Comparison of ENCODE assay signal across 22 cellular contexts in genomic region chr14:103135333-103136075, GRCh38. TPM values are rescaled to one million over a fixed set of nuclear protein-coding genes. Genes with fewer than 3 reads are reported as not detected.
A peak's percentile ranks its signal among the peaks of the same experiment; 100 is the strongest.
DNase-seq lines count a peak whose midpoint lies in the region; ATAC-seq, FAIRE-seq and TF ChIP-seq lines count a peak whose summit lies in the region.
"Had no signal": no experiment of that assay in that cellular context is flagged by ENCODE, and none has a peak within 500 bp of the region (broad histone marks: within the 10 kb centered on the region; RNA-seq: fewer than 3 reads in every experiment).

No MANE protein-coding gene starts in this region.

- intact Hi-C loops in HepG2 (cut with micrococcal nuclease; ENCODE audit: unreplicated experiment) = no loop called here
- intact Hi-C loops in gastrocnemius medialis (cut with DNase I; ENCODE audit: low total_unique reads) = no loop called here

- no peak overlapping the region for H3K9ac ChIP-seq in HepG2 (ENCODE audit: insufficient read depth, low read depth, low read length)
- no peak overlapping the region for H3K9ac ChIP-seq in neural progenitor cell

- no peak overlapping the region for H3K27ac Mint-ChIP-seq in neural progenitor cell
- H3K27ac Mint-ChIP-seq: CD4-positive, alpha-beta T cell had no signal

- H3K4me1 Mint-ChIP-seq in neural progenitor cell = peaks cover 39% of the 10 kb centered on the region

- DNase-seq in H7 (peak; percentile 41), HepG2 (ENCODE audit: low spot score) (peak; percentile 42), gastrocnemius medialis (no peak), HTR-8/SVneo (ENCODE audit: insufficient read length, low spot score) (no peak), H4 (ENCODE audit: low spot score) (no peak), neural progenitor cell (ENCODE audit: low spot score) (no peak)
- DNase-seq: ACHN; Calu3; CD4-positive, alpha-beta T cell; DMS79; Karpas-422; MM.1S; NCI-H1105; NCI-H187 treated with DMSO at 0.1 percent for 48 hours; NCI-H2171; NCI-H446 treated with DMSO at 0.1 percent for 48 hours; NCI-H748 treated with DMSO at 0.1 percent for 48 hours; Peyer's patch had no signal

- H3F3A ChIP-seq in neural progenitor cell (ENCODE audit: low read depth) = peaks cover 9% of the 10 kb centered on the region

- H3K27me3 Mint-ChIP-seq in neural progenitor cell (ENCODE audit: insufficient read depth, low read depth) = peaks cover 19% of the 10 kb centered on the region

- POLR2A ChIA-PET in HepG2 (lab: Yijun Ruan, JAX) = interaction anchor here (0.6 to 1.2 kb wide), 3 partner anchors 17 to 109 kb away, joined by 3 to 4 read pairs (median 3); no protein-coding TSS in a partner anchor

- no peak for TF ChIP-seq EP300 in HepG2 (IDR thresholded peaks at IDR 0.05; ENCODE audit: low read depth in 2 of 2, low read length in 2 of 2)
- no peak for TF ChIP-seq EP300 in HepG2 (CRISPR knock-in tag; IDR thresholded peaks at IDR 0.05; ENCODE audit: borderline replicate concordance)

- no peak for TF ChIP-seq RAD21 in HepG2 (CRISPR knock-in tag; IDR thresholded peaks at IDR 0.05)

- H2AFZ ChIP-seq in HepG2 (ENCODE audit: low read length) (no peak overlapping the region), neural progenitor cell (replicated peaks) (no peak overlapping the region)

- H3K36me3 ChIP-seq in H7 (replicated peaks; ENCODE audit: control insufficient read depth, insufficient read depth, low read length) = peaks cover 5% of the 10 kb centered on the region
- no peaks in the 10 kb centered on the region for H3K36me3 ChIP-seq in HepG2 (replicated peaks in 1 of 2; ENCODE audit: control insufficient read depth in 1 of 2, insufficient read depth in 2 of 2, low read length in 2 of 2)
- peaks cover 0 to 26% of the 10 kb centered on the region in 2 donors for H3K36me3 ChIP-seq in gastrocnemius medialis
- H3K36me3 ChIP-seq in neural progenitor cell = no peaks in the 10 kb centered on the region

- H4K20me1 ChIP-seq in HepG2 (ENCODE audit: insufficient read depth, low read length) = no peaks in the 10 kb centered on the region; the same call in 1 of the 2 replicates
- H4K20me1 ChIP-seq in neural progenitor cell (ENCODE audit: low read depth) = no peaks in the 10 kb centered on the region

- ATAC-seq in HepG2 (peak; percentile 64), gastrocnemius medialis (no peak)

- H3K79me2 ChIP-seq in HepG2 (ENCODE audit: insufficient read depth, low read length) (no peaks in the 10 kb centered on the region), neural progenitor cell (ENCODE audit: low read depth) (no peaks in the 10 kb centered on the region)

- no peak overlapping the region for H3K4me3 ChIP-seq in H7 (ENCODE audit: insufficient read depth, low read depth, low read length)
- H3K4me3 ChIP-seq in HepG2 (replicated peaks in 1 of 3; ENCODE audit: insufficient read depth in 1 of 3, low read depth in 2 of 3, low read length in 3 of 3) = no peak overlapping the region; a peak in 1 of 6 replicates
- no peak overlapping the region for H3K4me3 ChIP-seq in gastrocnemius medialis
- no peak overlapping the region for H3K4me3 ChIP-seq in neural progenitor cell
- H3K4me3 ChIP-seq: Peyer's patch had no signal

- H3K9me3 Mint-ChIP-seq in neural progenitor cell = no peaks in the 10 kb centered on the region
- H3K9me3 Mint-ChIP-seq: CD4-positive, alpha-beta T cell had no signal

- CTCF ChIA-PET in HepG2 (lab: Yijun Ruan, JAX; ENCODE audit: low intra/inter-chr PET ratio, low total read pairs) = no interaction called here

- H3K27ac ChIP-seq in VCaP = peak overlapping the region; percentile 16; the same call in 1 of the 2 replicates
- H3K27ac ChIP-seq in HepG2 (ENCODE audit: extremely low read length, insufficient read depth, low read length) = no peak overlapping the region
- peak overlapping the region; percentile 57 to 83 (median 66) for H3K27ac ChIP-seq in gastrocnemius medialis
- no peak overlapping the region for H3K27ac ChIP-seq in neural progenitor cell
- H3K27ac ChIP-seq: Peyer's patch had no signal

- TF ChIP-seq POLR2A in HepG2 (IDR thresholded peaks at IDR 0.05; ENCODE audit: insufficient read depth in 1 of 2, low read depth in 2 of 2, low read length in 2 of 2) = no peak
- TF ChIP-seq POLR2A in gastrocnemius medialis (IDR thresholded peaks at IDR 0.05) = no peak

- H3K4me2 ChIP-seq in HepG2 (ENCODE audit: low read depth, low read length) = peak overlapping the region; percentile 32
- no peak overlapping the region for H3K4me2 ChIP-seq in neural progenitor cell

- in situ Hi-C loops in HepG2 (cut with HindIII; ENCODE audit: extremely low pct_ligation_motif_present, low pct_unique_long_range_greater_than_20kb) = no loop called here
- in situ Hi-C loops in gastrocnemius medialis (cut with MboI; ENCODE audit: low sequenced_read_pairs in 4 of 4) = no loop called here

- WGBS in HepG2 (ENCODE audit: low lambda C conversion rate) = 36% methylated on average over 11 of the region's 24 CpGs

- H3K4me1 ChIP-seq in HepG2 (ENCODE audit: insufficient read depth, low read length) (peaks cover 43% of the 10 kb centered on the region), gastrocnemius medialis (peaks cover 2 to 7% of the 10 kb centered on the region in 2 donors), neural progenitor cell (peaks cover 11% of the 10 kb centered on the region)

- no peak overlapping the region for H3K4me3 Mint-ChIP-seq in neural progenitor cell
- H3K4me3 Mint-ChIP-seq: CD4-positive, alpha-beta T cell had no signal

- H3K27me3 ChIP-seq in H7 (ENCODE audit: control insufficient read depth, insufficient read depth, low read length) = peaks cover 1% of the 10 kb centered on the region; the same call in 1 of the 2 replicates
- peaks cover 2 to 28% of the 10 kb centered on the region in 2 experiments; a peak in 3 of 5 replicates for H3K27me3 ChIP-seq in HepG2 (ENCODE audit: control insufficient read depth in 1 of 2, insufficient read depth in 2 of 2, low read length in 2 of 2)
- H3K27me3 ChIP-seq in gastrocnemius medialis = no peaks in the 10 kb centered on the region
- H3K27me3 ChIP-seq in neural progenitor cell = peaks cover 22% of the 10 kb centered on the region

- no peak for FAIRE-seq in HepG2 (lab: Jason Lieb, UNC)
- FAIRE-seq in HTR-8/SVneo (lab: Jason Lieb, UNC) = no peak
- FAIRE-seq: GM12892, H1 had no signal

- H3K9me3 ChIP-seq in HepG2 (ENCODE audit: low read length) (no peaks in the 10 kb centered on the region), gastrocnemius medialis (no peaks in the 10 kb centered on the region), neural progenitor cell (ENCODE audit: low read depth) (no peaks in the 10 kb centered on the region)
- H3K9me3 ChIP-seq: Peyer's patch had no signal

- no peaks in the 10 kb centered on the region for H3K36me3 Mint-ChIP-seq in neural progenitor cell

- TF ChIP-seq CTCF in VCaP (conservative IDR thresholded peaks at IDR 0.05) (no peak), HepG2 (CRISPR knock-in tag; IDR thresholded peaks at IDR 0.05) (no peak), gastrocnemius medialis (IDR thresholded peaks at IDR 0.05 in 4 of 5, conservative IDR thresholded peaks at IDR 0.05 in 1 of 5) (no peak), neural progenitor cell (IDR thresholded peaks at IDR 0.05) (no peak)

- BruUV-seq in HepG2 (replicated peaks; lab: Mats Ljungman, UMichigan) = no TSS peak

RNA-seq across cellular contexts. Expression of gene TNFAIP2, which starts 12.2 kb away (rescaled TPM):
- total RNA-seq in H7 (2014; rRNA removed; shearing (Covaris generic)) = 30.1 and 38.7 TPM in 2 replicates
- total RNA-seq in HepG2 (2016; rRNA removed; fragmentation: Illumina TruSeq; extraction: Trizol) (0.45 and 0.46 TPM in 2 replicates), gastrocnemius medialis (10 to 100 TPM; 14.8 to 72.9 (median 22.3) TPM), neural progenitor cell (ENCODE audit: low replicate concordance) (5.3 and 14.0 TPM in 2 replicates)
- total RNA-seq in HepG2 (2016; cell fraction: cytosol; rRNA removed; fragmentation: Illumina TruSeq; extraction: Trizol; ENCODE audit: low read depth) = not detected in 2 replicates
- total RNA-seq in HepG2 (2016; cell fraction: insoluble cytoplasmic fraction; rRNA removed; fragmentation: Illumina TruSeq; extraction: Trizol) = 0.45 and 0.67 TPM in 2 replicates
- 0.31 and 0.40 TPM in 2 replicates for total RNA-seq in HepG2 (2016; cell fraction: membrane; rRNA removed; fragmentation: Illumina TruSeq; extraction: Trizol)
- total RNA-seq in HepG2 (2016; cell fraction: nucleus; rRNA removed; fragmentation: Illumina TruSeq; extraction: Trizol) = 0.34 and 0.94 TPM in 2 replicates
- 0.91 and 1.5 TPM in 2 replicates for polyA plus RNA-seq in HepG2 (2011; rRNA removed)
- polyA plus RNA-seq in HepG2 (2011; cell fraction: cytosol; rRNA removed) = 0.28 and 0.81 TPM in 2 replicates
- 7.5 and 18.0 TPM in 2 replicates for polyA plus RNA-seq in HepG2 (2011; cell fraction: nucleus; rRNA removed)
- 0.36 and 0.61 TPM in 2 replicates for polyA plus RNA-seq in HepG2 (2012)
- not detected in 2 replicates for polyA plus RNA-seq in HepG2 (2016; cell fraction: cytosol; fragmentation: Illumina TruSeq; extraction: Trizol; ENCODE audit: low read depth)
- 0.16 and 0.42 TPM in 2 replicates for polyA plus RNA-seq in HepG2 (2016; cell fraction: insoluble cytoplasmic fraction; fragmentation: Illumina TruSeq; extraction: Trizol; ENCODE audit: low read depth)
- polyA plus RNA-seq in HepG2 (2016; cell fraction: membrane; fragmentation: Illumina TruSeq; extraction: Trizol; ENCODE audit: low read depth) = 0.18 and 0.23 TPM in 2 replicates
- polyA plus RNA-seq in HepG2 (2016; cell fraction: nucleus; fragmentation: Illumina TruSeq; extraction: Trizol; ENCODE audit: insufficient read depth, low read depth) = 0.83 and 1.8 TPM in 2 replicates
- 2.4 and 123 TPM in 2 replicates for polyA minus RNA-seq in HepG2 (2011; rRNA and poly(A)+ RNA removed; ENCODE audit: low replicate concordance)
- polyA minus RNA-seq in HepG2 (2011; cell fraction: cytosol; rRNA and poly(A)+ RNA removed) = 0.79 and 1.2 TPM in 2 replicates
- polyA minus RNA-seq in HepG2 (2011; cell fraction: nucleus; rRNA and poly(A)+ RNA removed) = 1.5 and 2.1 TPM in 2 replicates
- 0.41 and 5.3 TPM in 2 replicates for total RNA-seq in H4 (2014; rRNA removed; shearing (Covaris generic))

RNA-seq across cellular contexts. Expression of gene EXOC3L4, which starts 41.0 kb away (rescaled TPM):
- total RNA-seq in H7 (2014; rRNA removed; shearing (Covaris generic)) = 0.21 TPM in 1 of 2 replicates, not detected in the other
- total RNA-seq in HepG2 (2016; rRNA removed; fragmentation: Illumina TruSeq; extraction: Trizol) (11.3 and 27.0 TPM in 2 replicates), gastrocnemius medialis (1 to 10 TPM in 1 of 4 donors, under 1 TPM in 1, not detected in 2; 0.35 to 2.4 TPM), neural progenitor cell (ENCODE audit: low replicate concordance) (not detected in 2 replicates)
- total RNA-seq in HepG2 (2016; cell fraction: cytosol; rRNA removed; fragmentation: Illumina TruSeq; extraction: Trizol; ENCODE audit: low read depth) = 6.3 and 6.7 TPM in 2 replicates
- 9.0 and 28.6 TPM in 2 replicates for total RNA-seq in HepG2 (2016; cell fraction: insoluble cytoplasmic fraction; rRNA removed; fragmentation: Illumina TruSeq; extraction: Trizol)
- 11.1 and 11.5 TPM in 2 replicates for total RNA-seq in HepG2 (2016; cell fraction: membrane; rRNA removed; fragmentation: Illumina TruSeq; extraction: Trizol)
- total RNA-seq in HepG2 (2016; cell fraction: nucleus; rRNA removed; fragmentation: Illumina TruSeq; extraction: Trizol) = 32.0 and 33.7 TPM in 2 replicates
- 11.8 and 21.2 TPM in 2 replicates for polyA plus RNA-seq in HepG2 (2011; rRNA removed)
- 10.4 and 15.5 TPM in 2 replicates for polyA plus RNA-seq in HepG2 (2011; cell fraction: cytosol; rRNA removed)
- 157 and 161 TPM in 2 replicates for polyA plus RNA-seq in HepG2 (2011; cell fraction: nucleus; rRNA removed)
- 12.5 and 20.1 TPM in 2 replicates for polyA plus RNA-seq in HepG2 (2012)
- 4.1 and 4.2 TPM in 2 replicates for polyA plus RNA-seq in HepG2 (2016; cell fraction: cytosol; fragmentation: Illumina TruSeq; extraction: Trizol; ENCODE audit: low read depth)
- 7.6 and 10.6 TPM in 2 replicates for polyA plus RNA-seq in HepG2 (2016; cell fraction: insoluble cytoplasmic fraction; fragmentation: Illumina TruSeq; extraction: Trizol; ENCODE audit: low read depth)
- polyA plus RNA-seq in HepG2 (2016; cell fraction: membrane; fragmentation: Illumina TruSeq; extraction: Trizol; ENCODE audit: low read depth) = 6.1 and 7.1 TPM in 2 replicates
- polyA plus RNA-seq in HepG2 (2016; cell fraction: nucleus; fragmentation: Illumina TruSeq; extraction: Trizol; ENCODE audit: insufficient read depth, low read depth) = 105 and 107 TPM in 2 replicates
- 0.28 and 10.1 TPM in 2 replicates for polyA minus RNA-seq in HepG2 (2011; rRNA and poly(A)+ RNA removed; ENCODE audit: low replicate concordance)
- 3.4 and 5.3 TPM in 2 replicates for polyA minus RNA-seq in HepG2 (2011; cell fraction: cytosol; rRNA and poly(A)+ RNA removed)
- 24.7 and 29.2 TPM in 2 replicates for polyA minus RNA-seq in HepG2 (2011; cell fraction: nucleus; rRNA and poly(A)+ RNA removed)
- total RNA-seq in H4 (2014; rRNA removed; shearing (Covaris generic)) = not detected in 2 replicates
- total RNA-seq: CD4-positive, alpha-beta T cell had no signal

RNA-seq across cellular contexts. Expression of gene LBHD2, which starts 51.5 kb away (rescaled TPM):
- not detected in 2 replicates for total RNA-seq in H7 (2014; rRNA removed; shearing (Covaris generic))
- total RNA-seq in HepG2 (2016; rRNA removed; fragmentation: Illumina TruSeq; extraction: Trizol) = 0.72 and 1.00 TPM in 2 replicates
- total RNA-seq in HepG2 (2016; cell fraction: cytosol; rRNA removed; fragmentation: Illumina TruSeq; extraction: Trizol; ENCODE audit: low read depth) = 2.3 and 2.8 TPM in 2 replicates
- 0.37 and 0.39 TPM in 2 replicates for total RNA-seq in HepG2 (2016; cell fraction: insoluble cytoplasmic fraction; rRNA removed; fragmentation: Illumina TruSeq; extraction: Trizol)
- 1.1 and 4.0 TPM in 2 replicates for total RNA-seq in HepG2 (2016; cell fraction: membrane; rRNA removed; fragmentation: Illumina TruSeq; extraction: Trizol)
- not detected in 2 replicates for total RNA-seq in HepG2 (2016; cell fraction: nucleus; rRNA removed; fragmentation: Illumina TruSeq; extraction: Trizol)
- 0.67 and 0.95 TPM in 2 replicates for polyA plus RNA-seq in HepG2 (2011; rRNA removed)
- polyA plus RNA-seq in HepG2 (2011; cell fraction: cytosol; rRNA removed) = 0.85 and 2.1 TPM in 2 replicates
- polyA plus RNA-seq in HepG2 (2011; cell fraction: nucleus; rRNA removed) = 0.64 and 1.0 TPM in 2 replicates
- 0.40 and 0.72 TPM in 2 replicates for polyA plus RNA-seq in HepG2 (2012)
- 2.9 and 3.8 TPM in 2 replicates for polyA plus RNA-seq in HepG2 (2016; cell fraction: cytosol; fragmentation: Illumina TruSeq; extraction: Trizol; ENCODE audit: low read depth)
- polyA plus RNA-seq in HepG2 (2016; cell fraction: insoluble cytoplasmic fraction; fragmentation: Illumina TruSeq; extraction: Trizol; ENCODE audit: low read depth) = 0.36 and 0.88 TPM in 2 replicates
- polyA plus RNA-seq in HepG2 (2016; cell fraction: membrane; fragmentation: Illumina TruSeq; extraction: Trizol; ENCODE audit: low read depth) = 0.86 and 1.1 TPM in 2 replicates
- polyA plus RNA-seq in HepG2 (2016; cell fraction: nucleus; fragmentation: Illumina TruSeq; extraction: Trizol; ENCODE audit: insufficient read depth, low read depth) = 0.73 and 0.75 TPM in 2 replicates
- polyA minus RNA-seq in HepG2 (2011; rRNA and poly(A)+ RNA removed; ENCODE audit: low replicate concordance) = 0.30 TPM in 1 of 2 replicates, not detected in the other
- polyA minus RNA-seq in HepG2 (2011; cell fraction: cytosol; rRNA and poly(A)+ RNA removed) = not detected in 2 replicates
- polyA minus RNA-seq in HepG2 (2011; cell fraction: nucleus; rRNA and poly(A)+ RNA removed) = not detected in 2 replicates
- total RNA-seq in gastrocnemius medialis = not detected
- total RNA-seq in H4 (2014; rRNA removed; shearing (Covaris generic)) = not detected in 2 replicates
- total RNA-seq in neural progenitor cell (ENCODE audit: low replicate concordance) = not detected in 2 replicates
- total RNA-seq: Calu3; CD4-positive, alpha-beta T cell; G401; H1; Peyer's patch had no signal
- polyA plus RNA-seq: H1 had no signal

Comparison
In these comparisons a context has a peak if more than half of its experiments do, and no peak if none do; other contexts are left out.
1. DNase-seq: peak in H7 (single experiment) and HepG2 (single experiment); none in gastrocnemius medialis (0 of 2), HTR-8/SVneo (single experiment), H4 (single experiment) and neural progenitor cell (single experiment).
2. H3K27ac ChIP-seq: peak in VCaP (single experiment) and gastrocnemius medialis (4 of 4); none in HepG2 (single experiment) and neural progenitor cell (single experiment).